ENCODE assay signal across 18 cellular contexts in genomic region chr20:58637466-58638198, GRCh38. TPM values are rescaled to one million over a fixed set of nuclear protein-coding genes. Genes with fewer than 3 reads are reported as not detected.
DNase-seq lines count a peak whose midpoint lies in the region; ATAC-seq and TF ChIP-seq lines count a peak whose summit lies in the region.
"Had no signal": no experiment of that assay in that cellular context is flagged by ENCODE, and none has a peak within 500 bp of the region (broad histone marks: within the 10 kb centered on the region; RNA-seq: fewer than 3 reads in every experiment).

No MANE protein-coding gene starts in this region.

- peak; percentile 11 for DNase-seq in activated naive CD8-positive, alpha-beta T cell treated with anti-CD3 and anti-CD28 coated beads, Interleukin-2, amount 10 ng/mL, durations not matched to agents 7 days and 5 days
- DNase-seq in activated naive CD8-positive, alpha-beta T cell treated with anti-CD3 and anti-CD28 coated beads, Interleukin-2, amount 50 U/mL, for 24 hours = no peak
- no peak for DNase-seq in T-helper 17 cell
- peak; percentile 69 for DNase-seq in mesenteric fat pad (ENCODE audit: low spot score)
- DNase-seq in stimulated activated effector memory CD8-positive, alpha-beta T cell treated with anti-CD3 and anti-CD28 coated beads, Interleukin-12 subunit alpha, Interleukin-12 subunit beta, amount 100 ng/mL, for 72 hours (ENCODE audit: low spot score in 2 of 2) = no peak
- DNase-seq in HEK293T (ENCODE audit: extremely low spot score) = no peak
- DNase-seq: CD4-positive, alpha-beta T cell; HFFc6; NCI-H1092 treated with DMSO at 0.1 percent for 48 hours; NCI-H146; NCI-H2029 treated with DMSO at 0.1 percent for 48 hours; NCI-H2171; NCI-H526; PC-3 had no signal

- ATAC-seq in activated naive CD8-positive, alpha-beta T cell treated with anti-CD3 and anti-CD28 coated beads, Interleukin-2, amount 10 ng/mL, durations not matched to agents 7 days and 5 days (ENCODE audit: low read depth) = no peak
- ATAC-seq in activated naive CD8-positive, alpha-beta T cell treated with anti-CD3 and anti-CD28 coated beads, Interleukin-2, amount 50 U/mL, for 24 hours = no peak
- no peak for ATAC-seq in T-helper 17 cell
- ATAC-seq in stimulated activated effector memory CD8-positive, alpha-beta T cell treated with anti-CD3 and anti-CD28 coated beads, Interleukin-12 subunit alpha, Interleukin-12 subunit beta, amount 100 ng/mL, for 72 hours = no peak
- no peak for ATAC-seq in HG03565 (IDR thresholded peaks at IDR 0.05; ENCODE audit: unreplicated experiment)
- no peak for ATAC-seq in GM19467 (IDR thresholded peaks at IDR 0.05; ENCODE audit: unreplicated experiment)
- ATAC-seq: GM12878, PC-3 had no signal

- H3K27ac Mint-ChIP-seq in activated naive CD8-positive, alpha-beta T cell treated with anti-CD3 and anti-CD28 coated beads, Interleukin-2, amount 10 ng/mL, durations not matched to agents 7 days and 5 days = no peak overlapping the region
- no peak overlapping the region for H3K27ac Mint-ChIP-seq in activated naive CD8-positive, alpha-beta T cell treated with anti-CD3 and anti-CD28 coated beads, Interleukin-2, amount 50 U/mL, for 24 hours
- H3K27ac Mint-ChIP-seq in T-helper 17 cell = peak overlapping the region; percentile 34
- peak overlapping the region; percentile 48 for H3K27ac Mint-ChIP-seq in stimulated activated effector memory CD8-positive, alpha-beta T cell treated with anti-CD3 and anti-CD28 coated beads, Interleukin-12 subunit alpha, Interleukin-12 subunit beta, amount 100 ng/mL, for 72 hours
- H3K27ac Mint-ChIP-seq: CD4-positive, alpha-beta T cell; HFFc6 had no signal

- H3K9me3 Mint-ChIP-seq in activated naive CD8-positive, alpha-beta T cell treated with anti-CD3 and anti-CD28 coated beads, Interleukin-2, amount 10 ng/mL, durations not matched to agents 7 days and 5 days = no peaks in the 10 kb centered on the region
- H3K9me3 Mint-ChIP-seq in activated naive CD8-positive, alpha-beta T cell treated with anti-CD3 and anti-CD28 coated beads, Interleukin-2, amount 50 U/mL, for 24 hours = no peaks in the 10 kb centered on the region
- no peaks in the 10 kb centered on the region for H3K9me3 Mint-ChIP-seq in stimulated activated effector memory CD8-positive, alpha-beta T cell treated with anti-CD3 and anti-CD28 coated beads, Interleukin-12 subunit alpha, Interleukin-12 subunit beta, amount 100 ng/mL, for 72 hours
- H3K9me3 Mint-ChIP-seq: CD4-positive, alpha-beta T cell; HFFc6 had no signal

- H3K4me3 Mint-ChIP-seq in activated naive CD8-positive, alpha-beta T cell treated with anti-CD3 and anti-CD28 coated beads, Interleukin-2, amount 10 ng/mL, durations not matched to agents 7 days and 5 days = no peak overlapping the region
- no peak overlapping the region for H3K4me3 Mint-ChIP-seq in activated naive CD8-positive, alpha-beta T cell treated with anti-CD3 and anti-CD28 coated beads, Interleukin-2, amount 50 U/mL, for 24 hours
- no peak overlapping the region for H3K4me3 Mint-ChIP-seq in T-helper 17 cell
- no peak overlapping the region for H3K4me3 Mint-ChIP-seq in stimulated activated effector memory CD8-positive, alpha-beta T cell treated with anti-CD3 and anti-CD28 coated beads, Interleukin-12 subunit alpha, Interleukin-12 subunit beta, amount 100 ng/mL, for 72 hours
- H3K4me3 Mint-ChIP-seq: CD4-positive, alpha-beta T cell; HFFc6 had no signal

- peaks cover 16% of the 10 kb centered on the region for H3K27me3 Mint-ChIP-seq in activated naive CD8-positive, alpha-beta T cell treated with anti-CD3 and anti-CD28 coated beads, Interleukin-2, amount 10 ng/mL, durations not matched to agents 7 days and 5 days
- no peaks in the 10 kb centered on the region for H3K27me3 Mint-ChIP-seq in activated naive CD8-positive, alpha-beta T cell treated with anti-CD3 and anti-CD28 coated beads, Interleukin-2, amount 50 U/mL, for 24 hours
- H3K27me3 Mint-ChIP-seq in T-helper 17 cell = peaks cover 47% of the 10 kb centered on the region

- POLR2A ChIA-PET in activated naive CD8-positive, alpha-beta T cell treated with anti-CD3 and anti-CD28 coated beads, Interleukin-2, amount 10 ng/mL, durations not matched to agents 7 days and 5 days (lab: Charles Lee) = no interaction called here
- POLR2A ChIA-PET in HEK293T (lab: Yijun Ruan, JAX) = interaction anchor here (2.2 kb wide), 1 partner anchor 14 kb away, joined by 6 read pairs; the partner anchor contains the start of gene STX16

- CTCF ChIA-PET in HEK293T (lab: Yijun Ruan, JAX) = no interaction called here

- no peaks in the 10 kb centered on the region for H3K9me3 ChIP-seq in T-helper 17 cell (ENCODE audit: control insufficient read depth, low read length, poor library complexity, severe bottlenecking)
- H3K9me3 ChIP-seq: Caco-2 had no signal

- no peaks in the 10 kb centered on the region for H3K36me3 Mint-ChIP-seq in activated naive CD8-positive, alpha-beta T cell treated with anti-CD3 and anti-CD28 coated beads, Interleukin-2, amount 10 ng/mL, durations not matched to agents 7 days and 5 days
- H3K36me3 Mint-ChIP-seq in activated naive CD8-positive, alpha-beta T cell treated with anti-CD3 and anti-CD28 coated beads, Interleukin-2, amount 50 U/mL, for 24 hours (ENCODE audit: low read depth) = no peaks in the 10 kb centered on the region
- H3K36me3 Mint-ChIP-seq in T-helper 17 cell (ENCODE audit: low read depth) = peaks cover 6% of the 10 kb centered on the region
- no peaks in the 10 kb centered on the region for H3K36me3 Mint-ChIP-seq in stimulated activated effector memory CD8-positive, alpha-beta T cell treated with anti-CD3 and anti-CD28 coated beads, Interleukin-12 subunit alpha, Interleukin-12 subunit beta, amount 100 ng/mL, for 72 hours

- peaks cover 8% of the 10 kb centered on the region for H3K4me1 Mint-ChIP-seq in activated naive CD8-positive, alpha-beta T cell treated with anti-CD3 and anti-CD28 coated beads, Interleukin-2, amount 10 ng/mL, durations not matched to agents 7 days and 5 days
- peaks cover 32% of the 10 kb centered on the region for H3K4me1 Mint-ChIP-seq in activated naive CD8-positive, alpha-beta T cell treated with anti-CD3 and anti-CD28 coated beads, Interleukin-2, amount 50 U/mL, for 24 hours
- H3K4me1 Mint-ChIP-seq in T-helper 17 cell = peaks cover 11% of the 10 kb centered on the region
- peaks cover 5% of the 10 kb centered on the region for H3K4me1 Mint-ChIP-seq in stimulated activated effector memory CD8-positive, alpha-beta T cell treated with anti-CD3 and anti-CD28 coated beads, Interleukin-12 subunit alpha, Interleukin-12 subunit beta, amount 100 ng/mL, for 72 hours

TF ChIP-seq in HEK293T, 16 proteins besides CTCF, POLR2A, EP300 and RAD21:
- TF ChIP-seq PKNOX1 (IDR thresholded peaks at IDR 0.05) (no peak), ELF4 (IDR thresholded peaks at IDR 0.05) (no peak), BHLHE40 (IDR thresholded peaks at IDR 0.05; ENCODE audit: borderline replicate concordance) (no peak)

RNA-seq across cellular contexts. Expression of gene STX16, which starts 13.5 kb away (rescaled TPM):
- total RNA-seq in activated naive CD8-positive, alpha-beta T cell treated with anti-CD3 and anti-CD28 coated beads, Interleukin-2, amount 10 ng/mL, durations not matched to agents 7 days and 5 days = 100 to 1,000 TPM; 190 to 195 TPM
- total RNA-seq in T-helper 17 cell (100 to 1,000 TPM; 161 to 167 TPM), mesenteric fat pad (44.9 TPM)

RNA-seq across cellular contexts. Expression of gene NPEPL1, which starts 55.0 kb away (rescaled TPM):
- total RNA-seq in activated naive CD8-positive, alpha-beta T cell treated with anti-CD3 and anti-CD28 coated beads, Interleukin-2, amount 10 ng/mL, durations not matched to agents 7 days and 5 days = 10 to 100 TPM; 37.8 to 41.3 TPM
- total RNA-seq in T-helper 17 cell (10 to 100 TPM; 59.2 to 64.8 TPM), mesenteric fat pad (42.3 TPM)

Comparison
In these comparisons a context has a peak if more than half of its experiments do, and no peak if none do; other contexts are left out.
1. DNase-seq: peak in activated naive CD8-positive, alpha-beta T cell treated with anti-CD3 and anti-CD28 coated beads, Interleukin-2, amount 10 ng/mL, durations not matched to agents 7 days and 5 days (single experiment) and mesenteric fat pad (single experiment); none in activated naive CD8-positive, alpha-beta T cell treated with anti-CD3 and anti-CD28 coated beads, Interleukin-2, amount 50 U/mL, for 24 hours (single experiment), T-helper 17 cell (0 of 3), stimulated activated effector memory CD8-positive, alpha-beta T cell treated with anti-CD3 and anti-CD28 coated beads, Interleukin-12 subunit alpha, Interleukin-12 subunit beta, amount 100 ng/mL, for 72 hours (0 of 2) and HEK293T (single experiment).
2. H3K27ac Mint-ChIP-seq: peak in T-helper 17 cell (single experiment) and stimulated activated effector memory CD8-positive, alpha-beta T cell treated with anti-CD3 and anti-CD28 coated beads, Interleukin-12 subunit alpha, Interleukin-12 subunit beta, amount 100 ng/mL, for 72 hours (single experiment); none in activated naive CD8-positive, alpha-beta T cell treated with anti-CD3 and anti-CD28 coated beads, Interleukin-2, amount 10 ng/mL, durations not matched to agents 7 days and 5 days (single experiment) and activated naive CD8-positive, alpha-beta T cell treated with anti-CD3 and anti-CD28 coated beads, Interleukin-2, amount 50 U/mL, for 24 hours (single experiment).